12 cellular contexts compared by ENCODE assay signal in genomic region chr2:200662727-200663126, GRCh38.
DNase-seq lines count a peak whose midpoint lies in the region; ATAC-seq lines count a peak whose summit lies in the region.
"Had no signal": no experiment of that assay in that cellular context is flagged by ENCODE, and none has a peak within 500 bp of the region (broad histone marks: within the 10 kb centered on the region; RNA-seq: fewer than 3 reads in every experiment).

No MANE protein-coding gene starts in this region.

- ATAC-seq in HG02840 (IDR thresholded peaks at IDR 0.05; ENCODE audit: low FRiP score, unreplicated experiment): no peak

- in situ Hi-C loops in ACHN (cut with HindIII; ENCODE audit: low pct_ligation_motif_present, low pct_unique_long_range_greater_than_20kb, low sequenced_read_pairs): no loop called here

- DNase-seq in ACHN (peak; percentile 6), HS-5 (ENCODE audit: low read depth) (peak; percentile 61), astrocyte of the hippocampus (ENCODE audit: low read depth, low spot score) (peak; percentile 60), islet precursor cell (peak; percentile 98), Ammon's horn (ENCODE audit: low spot score) (no peak), dedifferentiated amniotic fluid mesenchymal stem cell (ENCODE audit: extremely low spot score) (no peak), T-helper 9 cell (no peak)
- DNase-seq: AML-193, glutamatergic neuron, right cardiac atrium, testis had no signal

Comparison
In these comparisons a context has a peak if more than half of its experiments do, and no peak if none do; other contexts are left out.
1. DNase-seq: peak in ACHN (single experiment), HS-5 (single experiment), astrocyte of the hippocampus (single experiment) and islet precursor cell (single experiment); none in Ammon's horn (single experiment), dedifferentiated amniotic fluid mesenchymal stem cell (single experiment) and T-helper 9 cell (single experiment).